In the genomic region with DNA sequence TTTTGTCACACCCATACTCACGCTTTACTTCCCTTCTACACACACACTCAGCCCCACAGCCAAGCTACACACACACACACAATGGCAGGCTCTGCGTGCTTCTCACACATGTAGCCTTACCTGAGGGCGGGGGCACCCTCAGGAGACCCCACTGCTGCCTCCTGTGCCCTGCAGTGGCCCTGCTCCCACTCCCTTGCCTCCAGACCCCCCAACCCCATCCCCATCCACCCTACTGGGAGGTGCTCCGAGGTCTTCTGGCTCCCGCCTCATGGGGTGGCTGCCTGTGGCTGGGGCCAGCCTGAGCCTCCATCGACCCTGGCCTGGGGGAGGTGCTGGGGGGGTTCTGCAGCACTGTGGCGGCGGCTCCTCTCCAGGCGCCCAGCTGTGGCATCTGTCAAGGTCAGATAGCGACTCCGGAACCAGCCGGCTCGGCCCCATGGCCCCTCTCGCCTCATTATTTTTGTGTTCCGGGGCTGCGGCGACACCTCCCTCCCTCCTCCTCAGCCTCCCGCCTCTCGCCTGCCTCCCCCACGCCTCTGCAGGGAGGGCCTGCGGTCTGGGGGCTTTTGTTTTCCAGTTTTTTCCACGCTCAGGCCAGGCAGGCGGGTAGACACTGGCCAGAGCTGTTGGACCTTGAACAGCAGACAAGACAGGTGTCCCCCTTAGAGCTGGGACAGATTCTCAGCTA, we compare ENCODE assay signal across 8 cellular contexts. TPM values are rescaled to one million over a fixed set of nuclear protein-coding genes. Genes with fewer than 3 reads are reported as not detected.
DNase-seq lines count a peak whose midpoint lies in the region; ATAC-seq and TF ChIP-seq lines count a peak whose summit lies in the region.

No MANE protein-coding gene starts in this region.

- no peaks in the 10 kb centered on the region for H3K9me3 Mint-ChIP-seq in activated naive CD4-positive, alpha-beta T cell treated with anti-CD3 and anti-CD28 coated beads, Interleukin-2, amount 50 U/mL, for 24 hours
- H3K9me3 Mint-ChIP-seq in activated T-cell treated with anti-CD3 and anti-CD28 coated beads, Interleukin-2, amount 50 U/mL, for 24 hours, result no peaks in the 10 kb centered on the region

- peaks cover 26% of the 10 kb centered on the region for H3K4me1 Mint-ChIP-seq in activated naive CD4-positive, alpha-beta T cell treated with anti-CD3 and anti-CD28 coated beads, Interleukin-2, amount 50 U/mL, for 24 hours
- H3K4me1 Mint-ChIP-seq in activated T-cell treated with anti-CD3 and anti-CD28 coated beads, Interleukin-2, amount 50 U/mL, for 24 hours (ENCODE audit: low read depth), result peaks cover 42% of the 10 kb centered on the region

- no peak overlapping the region for H3K27ac Mint-ChIP-seq in activated naive CD4-positive, alpha-beta T cell treated with anti-CD3 and anti-CD28 coated beads, Interleukin-2, amount 50 U/mL, for 24 hours
- peak overlapping the region; percentile 61 for H3K27ac Mint-ChIP-seq in activated T-cell treated with anti-CD3 and anti-CD28 coated beads, Interleukin-2, amount 50 U/mL, for 24 hours

- 30 to 41% methylated on average over 6 to 23 of the region's 23 CpGs for WGBS in testis, 2 donors

- DNase-seq in activated naive CD4-positive, alpha-beta T cell treated with Interleukin-2 at 50 U/mL for 16 hours, result no peak
- peak; percentile 54 for DNase-seq in activated T-cell treated with anti-CD3 and anti-CD28 coated beads, Interleukin-2, amount 50 U/mL, for 24 hours
- DNase-seq in left kidney (ENCODE audit: low read depth, low spot score) (peak; percentile 95), testis (peak; percentile 82), GM19238 (ENCODE audit: insufficient read length, low spot score) (no peak), NCI-H1436 treated with DMSO at 0.1 percent for 48 hours (lab: John Stamatoyannopoulos, UW) (no peak)

- TF ChIP-seq POLR2A in testis (IDR thresholded peaks at IDR 0.05), result no peak

- no peaks in the 10 kb centered on the region for H3K27me3 Mint-ChIP-seq in activated naive CD4-positive, alpha-beta T cell treated with anti-CD3 and anti-CD28 coated beads, Interleukin-2, amount 50 U/mL, for 24 hours
- H3K27me3 Mint-ChIP-seq in activated T-cell treated with anti-CD3 and anti-CD28 coated beads, Interleukin-2, amount 50 U/mL, for 24 hours, result peaks cover 11% of the 10 kb centered on the region

- intact Hi-C loops in testis (cut with DNase I; ENCODE audit: low total_unique reads), result no loop called here

- peak; percentile 24 for ATAC-seq in HG03342 (IDR thresholded peaks at IDR 0.05; ENCODE audit: unreplicated experiment)

- no peaks in the 10 kb centered on the region for H3K36me3 ChIP-seq in testis (ENCODE audit: low read depth, missing control alignments)

- H3K27ac ChIP-seq in testis, result peak overlapping the region; percentile 82 to 94

- no peak for TF ChIP-seq CTCF in testis (IDR thresholded peaks at IDR 0.05)

- no peaks in the 10 kb centered on the region for H3K9me3 ChIP-seq in testis

- H3K4me3 Mint-ChIP-seq in activated naive CD4-positive, alpha-beta T cell treated with anti-CD3 and anti-CD28 coated beads, Interleukin-2, amount 50 U/mL, for 24 hours, result peak overlapping the region; percentile 80
- H3K4me3 Mint-ChIP-seq in activated T-cell treated with anti-CD3 and anti-CD28 coated beads, Interleukin-2, amount 50 U/mL, for 24 hours, result peak overlapping the region; percentile 71

- no peaks in the 10 kb centered on the region for H3K36me3 Mint-ChIP-seq in activated naive CD4-positive, alpha-beta T cell treated with anti-CD3 and anti-CD28 coated beads, Interleukin-2, amount 50 U/mL, for 24 hours
- H3K36me3 Mint-ChIP-seq in activated T-cell treated with anti-CD3 and anti-CD28 coated beads, Interleukin-2, amount 50 U/mL, for 24 hours (ENCODE audit: low read depth), result no peaks in the 10 kb centered on the region

- H3K4me1 ChIP-seq in testis, result peaks cover 67% of the 10 kb centered on the region

- H3K4me3 ChIP-seq in testis, result no peak overlapping the region

- no peaks in the 10 kb centered on the region for H3K27me3 ChIP-seq in testis

RNA-seq across cellular contexts. Expression of a gene that starts 21.7 kb away (rescaled TPM):
- 10 to 100 TPM; 71.1 to 78.3 TPM for total RNA-seq in testis
- 94.7 TPM for polyA plus RNA-seq in testis (ENCODE audit: insufficient read depth, low read depth, low replicate concordance)

Comparison
In these comparisons a context has a peak if more than half of its experiments do, and no peak if none do; other contexts are left out.
1. DNase-seq: peak in activated T-cell treated with anti-CD3 and anti-CD28 coated beads, Interleukin-2, amount 50 U/mL, for 24 hours (single experiment), left kidney (single experiment) and testis (single experiment); none in activated naive CD4-positive, alpha-beta T cell treated with Interleukin-2 at 50 U/mL for 16 hours (single experiment), GM19238 (single experiment) and NCI-H1436 treated with DMSO at 0.1 percent for 48 hours (single experiment).